In genomic region chr9:110207071-110207923, GRCh38 we compare ENCODE assay signal across 1 cellular context.
TF ChIP-seq lines count a peak whose summit lies in the region.

No MANE protein-coding gene starts in this region.

TF ChIP-seq in H1, 55 proteins besides CTCF, POLR2A, EP300 and RAD21:
- TF ChIP-seq PHF8 (conservative IDR thresholded peaks at IDR 0.05; ENCODE audit: low read depth, low read length) (no peak), RXRA (IDR thresholded peaks at IDR 0.05; ENCODE audit: insufficient read depth, low read depth, low read length) (no peak), KDM5A (IDR thresholded peaks at IDR 0.05; ENCODE audit: low read length) (no peak), SP1 (IDR thresholded peaks at IDR 0.05; ENCODE audit: low read depth, low read length) (no peak), KDM1A (IDR thresholded peaks at IDR 0.05; ENCODE audit: borderline replicate concordance, low read length) (no peak), POLR2AphosphoS5 (IDR thresholded peaks at IDR 0.05; ENCODE audit: low read depth, low read length) (no peak), GTF2F1 (IDR thresholded peaks at IDR 0.05; ENCODE audit: borderline replicate concordance, low read depth, low read length) (no peak), SAP30 (IDR thresholded peaks at IDR 0.05; ENCODE audit: insufficient read depth, insufficient replicate concordance, low read length) (no peak), EGR1 (IDR thresholded peaks at IDR 0.05; ENCODE audit: borderline replicate concordance, low read depth, low read length) (no peak), CEBPB (IDR thresholded peaks at IDR 0.05; ENCODE audit: low read depth, low read length) (no peak), JUN (IDR thresholded peaks at IDR 0.05; ENCODE audit: low read depth, low read length) (no peak), SIX5 (IDR thresholded peaks at IDR 0.05; ENCODE audit: low read depth, low read length) (no peak), TAF1 (IDR thresholded peaks at IDR 0.05; ENCODE audit: low read depth, low read length) (no peak), RBBP5 (IDR thresholded peaks at IDR 0.05; ENCODE audit: borderline replicate concordance, low read depth, low read length) (no peak), POU5F1 (IDR thresholded peaks at IDR 0.05; ENCODE audit: low read depth, low read length) (no peak), BCL11A (IDR thresholded peaks at IDR 0.05; ENCODE audit: low read depth in 2 of 2, low read length in 2 of 2) (no peak), CHD2 (IDR thresholded peaks at IDR 0.05; ENCODE audit: low read length) (no peak)
- TF ChIP-seq, protein P1, sequence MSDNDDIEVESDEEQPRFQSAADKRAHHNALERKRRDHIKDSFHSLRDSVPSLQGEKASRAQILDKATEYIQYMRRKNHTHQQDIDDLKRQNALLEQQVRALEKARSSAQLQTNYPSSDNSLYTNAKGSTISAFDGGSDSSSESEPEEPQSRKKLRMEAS (IDR thresholded peaks at IDR 0.05), result no peak
